23 cellular contexts compared by ENCODE assay signal in genomic region chr9:112820886-112821285, GRCh38.
DNase-seq lines count a peak whose midpoint lies in the region; ATAC-seq and TF ChIP-seq lines count a peak whose summit lies in the region.
"Had no signal": no experiment of that assay in that cellular context is flagged by ENCODE, and none has a peak within 500 bp of the region (broad histone marks: within the 10 kb centered on the region; RNA-seq: fewer than 3 reads in every experiment).

No MANE protein-coding gene starts in this region.

- H3K4me3 ChIP-seq in AG10803 (ENCODE audit: low read length) (no peak overlapping the region), astrocyte of the spinal cord (ENCODE audit: low read depth, low read length) (no peak overlapping the region)
- H3K4me3 ChIP-seq: hepatocyte, sigmoid colon, upper lobe of right lung had no signal

- no peaks in the 10 kb centered on the region for H3K36me3 Mint-ChIP-seq in activated naive CD4-positive, alpha-beta T cell treated with anti-CD3 and anti-CD28 coated beads, Interleukin-2, amount 50 U/mL, for 72 hours

- H3K27ac Mint-ChIP-seq in activated naive CD4-positive, alpha-beta T cell treated with anti-CD3 and anti-CD28 coated beads, Interleukin-2, amount 50 U/mL, for 72 hours: no peak overlapping the region
- H3K27ac Mint-ChIP-seq: naive thymus-derived CD8-positive, alpha-beta T cell; stimulated activated naive CD8-positive, alpha-beta T cell treated with anti-CD3 and anti-CD28 coated beads, Interleukin-15, Interleukin-2, amounts not matched to agents 100 ng/mL and 50 ng/mL, for 24 hours; T-cell had no signal

- no peak for TF ChIP-seq CTCF in AG10803 (conservative IDR thresholded peaks at IDR 0.05; ENCODE audit: low read length)
- TF ChIP-seq CTCF in astrocyte of the spinal cord (IDR thresholded peaks at IDR 0.05; ENCODE audit: low read depth, low read length): no peak

- in situ Hi-C loops in astrocyte of the spinal cord (cut with HindIII; ENCODE audit: low sequenced_read_pairs): no loop called here

- no peaks in the 10 kb centered on the region for H3K9me3 Mint-ChIP-seq in activated naive CD4-positive, alpha-beta T cell treated with anti-CD3 and anti-CD28 coated beads, Interleukin-2, amount 50 U/mL, for 72 hours
- H3K9me3 Mint-ChIP-seq: naive thymus-derived CD8-positive, alpha-beta T cell; stimulated activated naive CD8-positive, alpha-beta T cell treated with anti-CD3 and anti-CD28 coated beads, Interleukin-15, Interleukin-2, amounts not matched to agents 100 ng/mL and 50 ng/mL, for 24 hours; T-cell had no signal

- DNase-seq in AG10803 (ENCODE audit: low read depth): peak; percentile 80
- DNase-seq in HS-5 (ENCODE audit: low read depth): peak; percentile 76
- peak; percentile 6 for DNase-seq in astrocyte of the spinal cord (ENCODE audit: low read depth, low spot score)
- peak; percentile 24 for DNase-seq in fibroblast of the conjunctiva (ENCODE audit: low read depth)
- DNase-seq in superior temporal gyrus (ENCODE audit: extremely low spot score): no peak
- DNase-seq in left lobe of liver (ENCODE audit: low spot score): no peak
- DNase-seq in cortex of kidney (lab: John Stamatoyannopoulos, UW): no peak
- no peak for DNase-seq in activated naive CD4-positive, alpha-beta T cell treated with anti-CD3 and anti-CD28 coated beads, Interleukin-2, amount 50 U/mL, for 72 hours (ENCODE audit: low spot score in 2 of 2)
- DNase-seq: ACHN; activated CD4-positive, alpha-beta T cell treated with anti-CD3 and anti-CD28 coated beads, Interleukin-2, amount 50 U/mL, for 1 hour; activated gamma-delta T cell treated with Interleukin-2 at 50 U/mL for 16 hours; anterior cingulate cortex; dorsolateral prefrontal cortex; mesenchymal stem cell; naive thymus-derived CD8-positive, alpha-beta T cell; NK-92 treated with Interleukin-12 subunit alpha and Interleukin-12 subunit beta, amount 100 ng/mL, for 24 hours; Right ventricle myocardium superior; sigmoid colon; stimulated activated CD4-positive, alpha-beta T cell treated with anti-CD3 and anti-CD28 coated beads, Interleukin-2, amount 100 ng/mL, for 24 hours; T-cell; upper lobe of right lung had no signal

- no peak for ATAC-seq in left lobe of liver
- no peak for ATAC-seq in activated naive CD4-positive, alpha-beta T cell treated with anti-CD3 and anti-CD28 coated beads, Interleukin-2, amount 50 U/mL, for 72 hours
- ATAC-seq: naive thymus-derived CD8-positive, alpha-beta T cell; T-cell; upper lobe of right lung had no signal

Comparison
In these comparisons a context has a peak if more than half of its experiments do, and no peak if none do; other contexts are left out.
1. DNase-seq: peak in AG10803 (single experiment), HS-5 (single experiment), astrocyte of the spinal cord (single experiment) and fibroblast of the conjunctiva (single experiment); none in superior temporal gyrus (single experiment), left lobe of liver (single experiment), cortex of kidney (single experiment) and activated naive CD4-positive, alpha-beta T cell treated with anti-CD3 and anti-CD28 coated beads, Interleukin-2, amount 50 U/mL, for 72 hours (0 of 2).